ENCODE assay signal across 8 cellular contexts in genomic region chr18:3037423-3037915, GRCh38. TPM values are rescaled to one million over a fixed set of nuclear protein-coding genes. Genes with fewer than 3 reads are reported as not detected.
DNase-seq lines count a peak whose midpoint lies in the region; ATAC-seq and TF ChIP-seq lines count a peak whose summit lies in the region.

No MANE protein-coding gene starts in this region.

- no peak overlapping the region for H3K4me3 Mint-ChIP-seq in stimulated activated effector memory CD8-positive, alpha-beta T cell treated with anti-CD3 and anti-CD28 coated beads, Interleukin-12 subunit alpha, Interleukin-12 subunit beta, amount 100 ng/mL, for 72 hours

- no peaks in the 10 kb centered on the region for H3K36me3 Mint-ChIP-seq in stimulated activated effector memory CD8-positive, alpha-beta T cell treated with anti-CD3 and anti-CD28 coated beads, Interleukin-12 subunit alpha, Interleukin-12 subunit beta, amount 100 ng/mL, for 72 hours

- in situ Hi-C loops in SK-MEL-5 (cut with HindIII; ENCODE audit: low pct_unique_long_range_greater_than_20kb, low sequenced_read_pairs), result no loop called here

- DNase-seq in Daoy (ENCODE audit: low read depth) (peak; percentile 23), SK-MEL-5 (ENCODE audit: low read depth, low spot score) (peak; percentile 59), fibroblast of villous mesenchyme (ENCODE audit: low read depth) (peak; percentile 90), iPS-NIHi11 (ENCODE audit: low spot score) (no peak), globus pallidus (ENCODE audit: low spot score) (no peak)
- DNase-seq in stimulated activated effector memory CD8-positive, alpha-beta T cell treated with anti-CD3 and anti-CD28 coated beads, Interleukin-12 subunit alpha, Interleukin-12 subunit beta, amount 100 ng/mL, for 72 hours (ENCODE audit: low spot score in 2 of 2), result no peak

- no peak for TF ChIP-seq CTCF in fibroblast of villous mesenchyme (IDR thresholded peaks at IDR 0.05; ENCODE audit: insufficient read depth, low read depth, low read length)

- H3K27ac Mint-ChIP-seq in stimulated activated effector memory CD8-positive, alpha-beta T cell treated with anti-CD3 and anti-CD28 coated beads, Interleukin-12 subunit alpha, Interleukin-12 subunit beta, amount 100 ng/mL, for 72 hours, result no peak overlapping the region

- ATAC-seq in GM19397 (IDR thresholded peaks at IDR 0.05; ENCODE audit: unreplicated experiment), result peak; percentile 93
- peak; percentile 97 for ATAC-seq in HG03432 (IDR thresholded peaks at IDR 0.05; ENCODE audit: unreplicated experiment)
- ATAC-seq in stimulated activated effector memory CD8-positive, alpha-beta T cell treated with anti-CD3 and anti-CD28 coated beads, Interleukin-12 subunit alpha, Interleukin-12 subunit beta, amount 100 ng/mL, for 72 hours, result peak; percentile 98

- no peak overlapping the region for H3K4me3 ChIP-seq in fibroblast of villous mesenchyme (ENCODE audit: low read depth, low read length)

- H3K4me1 Mint-ChIP-seq in stimulated activated effector memory CD8-positive, alpha-beta T cell treated with anti-CD3 and anti-CD28 coated beads, Interleukin-12 subunit alpha, Interleukin-12 subunit beta, amount 100 ng/mL, for 72 hours, result peaks cover 6% of the 10 kb centered on the region

- no peaks in the 10 kb centered on the region for H3K9me3 Mint-ChIP-seq in stimulated activated effector memory CD8-positive, alpha-beta T cell treated with anti-CD3 and anti-CD28 coated beads, Interleukin-12 subunit alpha, Interleukin-12 subunit beta, amount 100 ng/mL, for 72 hours

RNA-seq across cellular contexts. Expression of gene LPIN2, which starts 24.5 kb away (rescaled TPM):
- 3.3 and 3.7 TPM in 2 replicates for total RNA-seq in Daoy (2014; rRNA removed; shearing (Covaris generic))
- total RNA-seq in SK-MEL-5 (2014; rRNA removed; shearing (Covaris generic)), result 11.7 and 12.9 TPM in 2 replicates
- 9.3 and 14.7 TPM in 2 replicates for polyA plus RNA-seq in SK-MEL-5 (2015; cell fraction: cytosol; rRNA removed)
- polyA plus RNA-seq in SK-MEL-5 (2015; cell fraction: nucleus; rRNA removed), result 13.5 and 17.4 TPM in 2 replicates
- total RNA-seq in fibroblast of villous mesenchyme, result 36.4 and 55.3 TPM in 2 replicates

Comparison
In these comparisons a context has a peak if more than half of its experiments do, and no peak if none do; other contexts are left out.
1. DNase-seq: peak in Daoy (single experiment), SK-MEL-5 (single experiment) and fibroblast of villous mesenchyme (single experiment); none in stimulated activated effector memory CD8-positive, alpha-beta T cell treated with anti-CD3 and anti-CD28 coated beads, Interleukin-12 subunit alpha, Interleukin-12 subunit beta, amount 100 ng/mL, for 72 hours (0 of 2), iPS-NIHi11 (single experiment) and globus pallidus (single experiment).
2. Peak in every context shown above with its lines, with median percentiles within 50 percentile points of each other: ATAC-seq.